In genomic region chr15:56496635-56497034, GRCh38 we compare ENCODE assay signal across 8 cellular contexts. TPM values are rescaled to one million over a fixed set of nuclear protein-coding genes. Genes with fewer than 3 reads are reported as not detected.
DNase-seq lines count a peak whose midpoint lies in the region; ATAC-seq and TF ChIP-seq lines count a peak whose summit lies in the region.

No MANE protein-coding gene starts in this region.

- DNase-seq in NCI-H1092 treated with DMSO at 0.1 percent for 48 hours (lab: John Stamatoyannopoulos, UW) (peak; percentile 60), SHP77 (lab: John Stamatoyannopoulos, UW) (peak; percentile 67 to 71), mesothelial cell of epicardium (ENCODE audit: low spot score in 2 of 2, unreplicated experiment in 2 of 2) (no peak), ureter (ENCODE audit: low spot score) (no peak)
- no peak for DNase-seq in stimulated activated CD4-positive, alpha-beta T cell treated with anti-CD3 and anti-CD28 coated beads, Interleukin-4, amount 100 ng/mL, for 24 hours

- H3K27ac ChIP-seq in DOHH2 (ENCODE audit: low read depth, low read length), result no peak overlapping the region

- no peak overlapping the region for H3K4me3 Mint-ChIP-seq in mesothelial cell of epicardium

- no peaks in the 10 kb centered on the region for H3K79me2 ChIP-seq in DOHH2 (ENCODE audit: control insufficient read depth, low read length)

- peaks cover 21% of the 10 kb centered on the region for H3K27me3 Mint-ChIP-seq in mesothelial cell of epicardium (ENCODE audit: low read depth)

- no peaks in the 10 kb centered on the region for H3K27me3 ChIP-seq in DOHH2 (ENCODE audit: control insufficient read depth, low read length)
- H3K27me3 ChIP-seq in endocrine pancreas (ENCODE audit: control insufficient read depth, insufficient read depth, low read length), result no peaks in the 10 kb centered on the region

- peak overlapping the region; percentile 47 for H3K4me2 ChIP-seq in DOHH2 (ENCODE audit: low read length)

- no peaks in the 10 kb centered on the region for H3F3A ChIP-seq in DOHH2 (ENCODE audit: control insufficient read depth, insufficient read depth)

- peaks cover 13% of the 10 kb centered on the region; the same call in 1 of the 2 replicates for H3K9me3 ChIP-seq in DOHH2 (ENCODE audit: control insufficient read depth, insufficient read depth, low read length)
- H3K9me3 ChIP-seq in endocrine pancreas (ENCODE audit: control insufficient read depth, low read length), result no peaks in the 10 kb centered on the region

- H3K4me1 ChIP-seq in DOHH2 (ENCODE audit: control insufficient read depth, low read length) (peaks cover 14% of the 10 kb centered on the region), endocrine pancreas (ENCODE audit: control insufficient read depth, insufficient read depth, low read length) (no peaks in the 10 kb centered on the region)

- peaks cover 1% of the 10 kb centered on the region for H3K36me3 Mint-ChIP-seq in mesothelial cell of epicardium

- H3K4me3 ChIP-seq in DOHH2 (ENCODE audit: low read length), result peak overlapping the region; percentile 27; the same call in 1 of the 2 replicates
- peak overlapping the region; percentile 71 for H3K4me3 ChIP-seq in endocrine pancreas (ENCODE audit: control insufficient read depth, insufficient read depth, low read length)

- H3K9me3 Mint-ChIP-seq in mesothelial cell of epicardium, result peaks cover 9% of the 10 kb centered on the region

- no peaks in the 10 kb centered on the region for H4K20me1 ChIP-seq in DOHH2 (ENCODE audit: control insufficient read depth, insufficient read depth, low read depth, low read length)

- no peaks in the 10 kb centered on the region; the same call in 1 of the 2 replicates for H3K36me3 ChIP-seq in DOHH2 (ENCODE audit: control insufficient read depth, low read length)
- H3K36me3 ChIP-seq in endocrine pancreas (ENCODE audit: control insufficient read depth, insufficient read depth, low read length), result no peaks in the 10 kb centered on the region

- TF ChIP-seq CTCF in DOHH2 (IDR thresholded peaks at IDR 0.05; ENCODE audit: low read depth, low read length, poor library complexity, severe bottlenecking) (peak; percentile 72), mesothelial cell of epicardium (IDR thresholded peaks at IDR 0.05; ENCODE audit: unreplicated experiment) (peak; percentile 39)

- H3K9me2 ChIP-seq in DOHH2 (replicated peaks; ENCODE audit: control insufficient read depth, low read length), result no peaks in the 10 kb centered on the region

- no peak overlapping the region for H3K27ac Mint-ChIP-seq in mesothelial cell of epicardium

- peak; percentile 79 for ATAC-seq in GM21619 (IDR thresholded peaks at IDR 0.05; ENCODE audit: unreplicated experiment)

- H3K9ac ChIP-seq in endocrine pancreas (ENCODE audit: control insufficient read depth, insufficient read depth, low read length), result peak overlapping the region; percentile 35

- no peaks in the 10 kb centered on the region for H3K4me1 Mint-ChIP-seq in mesothelial cell of epicardium

RNA-seq across cellular contexts. Expression of gene MNS1, which starts 31.7 kb away (rescaled TPM):
- 2.5 to 3.4 TPM (median 2.7 TPM) in 3 replicates for total RNA-seq in mesothelial cell of epicardium
- total RNA-seq in ureter, result 1.1 TPM

Comparison
In these comparisons a context has a peak if more than half of its experiments do, and no peak if none do; other contexts are left out.
1. DNase-seq: peak in NCI-H1092 treated with DMSO at 0.1 percent for 48 hours (single experiment) and SHP77 (2 of 2); none in mesothelial cell of epicardium (0 of 2), stimulated activated CD4-positive, alpha-beta T cell treated with anti-CD3 and anti-CD28 coated beads, Interleukin-4, amount 100 ng/mL, for 24 hours (single experiment) and ureter (single experiment).